ENCODE assay signal across 16 cellular contexts in the genomic region with DNA sequence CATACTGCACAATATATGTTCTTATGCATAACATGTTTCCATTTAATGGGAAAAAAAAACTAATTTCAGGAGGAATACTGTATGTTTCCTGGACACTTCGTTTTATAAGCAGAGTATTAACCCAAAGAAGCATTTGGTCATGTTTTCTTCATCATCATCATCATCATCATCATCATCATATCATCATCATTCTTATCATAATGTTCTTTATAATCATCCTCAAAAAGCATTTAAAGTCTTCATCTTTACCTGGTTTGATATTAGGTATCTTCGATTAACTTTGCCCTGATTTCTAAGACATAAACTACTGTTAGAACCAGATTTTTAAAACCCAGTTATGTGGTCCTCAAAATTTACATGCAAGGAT. TPM values are rescaled to one million over a fixed set of nuclear protein-coding genes. Genes with fewer than 3 reads are reported as not detected.
DNase-seq lines count a peak whose midpoint lies in the region; ATAC-seq and TF ChIP-seq lines count a peak whose summit lies in the region.
"Had no signal": no experiment of that assay in that cellular context is flagged by ENCODE, and none has a peak within 500 bp of the region (broad histone marks: within the 10 kb centered on the region; RNA-seq: fewer than 3 reads in every experiment).

No MANE protein-coding gene starts in this region.

- ATAC-seq in GM23338: no peak
- no peak for ATAC-seq in activated T-cell treated with anti-CD3 and anti-CD28 coated beads, Interleukin-2, amount 50 U/mL, for 4 hours
- ATAC-seq: Right ventricle myocardium inferior had no signal

- no peak for DNase-seq in GM23338 (ENCODE audit: low spot score)
- no peak for DNase-seq in smooth muscle cell (lab: John Stamatoyannopoulos, UW; ENCODE audit: unreplicated experiment)
- no peak for DNase-seq in brain microvascular endothelial cell
- no peak for DNase-seq in superior temporal gyrus (ENCODE audit: extremely low spot score)
- no peak for DNase-seq in activated T-cell treated with anti-CD3 and anti-CD28 coated beads, Interleukin-2, amount 50 U/mL, for 4 hours
- DNase-seq: CD4-positive, CD25-positive, alpha-beta regulatory T cell; DMS79; Kasumi-1; NCI-H1694 treated with DMSO at 0.1 percent for 48 hours; NCI-H446; NCI-H526 had no signal

- H3K27me3 Mint-ChIP-seq in GM23338 (ENCODE audit: insufficient read depth, low read depth, poor library complexity): no peaks in the 10 kb centered on the region
- peaks cover 2% of the 10 kb centered on the region for H3K27me3 Mint-ChIP-seq in activated T-cell treated with anti-CD3 and anti-CD28 coated beads, Interleukin-2, amount 50 U/mL, for 4 hours (ENCODE audit: low read depth)
- H3K27me3 Mint-ChIP-seq: IgD-negative memory B cell had no signal

- in situ Hi-C loops in brain microvascular endothelial cell (cut with HindIII; ENCODE audit: low pct_ligation_motif_present, low sequenced_read_pairs): no loop called here

- H4K20me1 ChIP-seq in GM23338 (replicated peaks; ENCODE audit: insufficient read depth) (no peaks in the 10 kb centered on the region), OCI-LY3 (ENCODE audit: insufficient read depth, low read length) (peaks cover 22% of the 10 kb centered on the region; the same call in 1 of the 2 replicates), smooth muscle cell (ENCODE audit: low read depth) (peaks cover 100% of the 10 kb centered on the region)

- H3F3A ChIP-seq in GM23338 (replicated peaks; ENCODE audit: low read depth) (no peaks in the 10 kb centered on the region), smooth muscle cell (ENCODE audit: low read depth) (peaks cover 14% of the 10 kb centered on the region)

- H3K27me3 ChIP-seq in GM23338 (ENCODE audit: insufficient read depth): no peaks in the 10 kb centered on the region
- H3K27me3 ChIP-seq in OCI-LY3 (ENCODE audit: low read depth, low read length): no peaks in the 10 kb centered on the region
- H3K27me3 ChIP-seq in smooth muscle cell (ENCODE audit: low read depth): no peaks in the 10 kb centered on the region
- H3K27me3 ChIP-seq in brain microvascular endothelial cell (replicated peaks): no peaks in the 10 kb centered on the region
- H3K27me3 ChIP-seq: SJSA1 had no signal

- H2AFZ ChIP-seq in GM23338: no peak overlapping the region
- no peak overlapping the region for H2AFZ ChIP-seq in OCI-LY3 (ENCODE audit: low read depth, low read length)
- H2AFZ ChIP-seq in smooth muscle cell (ENCODE audit: low read depth): no peak overlapping the region

- no peak overlapping the region for H3K4me3 Mint-ChIP-seq in GM23338
- no peak overlapping the region for H3K4me3 Mint-ChIP-seq in activated T-cell treated with anti-CD3 and anti-CD28 coated beads, Interleukin-2, amount 50 U/mL, for 4 hours
- H3K4me3 Mint-ChIP-seq: CD4-positive, CD25-positive, alpha-beta regulatory T cell had no signal

- H3K27ac ChIP-seq in GM23338 (ENCODE audit: low read depth) (no peak overlapping the region), OCI-LY3 (ENCODE audit: low read length) (no peak overlapping the region), cingulate gyrus (ENCODE audit: low read depth, low read length) (peak overlapping the region; percentile 92), smooth muscle cell (ENCODE audit: low read depth) (peak overlapping the region; percentile 1), brain microvascular endothelial cell (no peak overlapping the region)
- H3K27ac ChIP-seq: SJSA1 had no signal

- H3K4me1 ChIP-seq in GM23338 (ENCODE audit: insufficient read depth): peaks cover 58% of the 10 kb centered on the region
- H3K4me1 ChIP-seq in OCI-LY3 (ENCODE audit: low read length): peaks cover 40% of the 10 kb centered on the region
- H3K4me1 ChIP-seq in smooth muscle cell (ENCODE audit: low read depth): peaks cover 83% of the 10 kb centered on the region

- no peaks in the 10 kb centered on the region for H3K9me2 ChIP-seq in GM23338 (ENCODE audit: insufficient read depth)

- TF ChIP-seq CTCF in GM23338 (conservative IDR thresholded peaks at IDR 0.05; ENCODE audit: low read depth in 2 of 2) (no peak), OCI-LY3 (IDR thresholded peaks at IDR 0.05; ENCODE audit: low read depth, low read length) (no peak), smooth muscle cell (IDR thresholded peaks at IDR 0.05; ENCODE audit: borderline replicate concordance, insufficient read depth, poor library complexity, severe bottlenecking) (no peak), brain microvascular endothelial cell (IDR thresholded peaks at IDR 0.05; ENCODE audit: low read depth, low read length, missing control alignments) (no peak)

- H3K79me2 ChIP-seq in GM23338 (replicated peaks; ENCODE audit: insufficient read depth): no peaks in the 10 kb centered on the region
- H3K79me2 ChIP-seq in OCI-LY3 (ENCODE audit: low read length): peaks cover 3% of the 10 kb centered on the region
- H3K79me2 ChIP-seq in smooth muscle cell (ENCODE audit: low read depth): peaks cover 100% of the 10 kb centered on the region

- no peaks in the 10 kb centered on the region for H3K9me3 Mint-ChIP-seq in GM23338
- no peaks in the 10 kb centered on the region for H3K9me3 Mint-ChIP-seq in activated T-cell treated with anti-CD3 and anti-CD28 coated beads, Interleukin-2, amount 50 U/mL, for 4 hours
- H3K9me3 Mint-ChIP-seq: CD4-positive, CD25-positive, alpha-beta regulatory T cell; IgD-negative memory B cell had no signal

- H3K4me3 ChIP-seq in GM23338: no peak overlapping the region
- no peak overlapping the region for H3K4me3 ChIP-seq in OCI-LY3 (ENCODE audit: low read length)
- no peak overlapping the region for H3K4me3 ChIP-seq in smooth muscle cell
- H3K4me3 ChIP-seq in brain microvascular endothelial cell (ENCODE audit: low read depth, low read length): no peak overlapping the region
- H3K4me3 ChIP-seq: SJSA1 had no signal

- no peaks in the 10 kb centered on the region for H3K36me3 Mint-ChIP-seq in GM23338 (ENCODE audit: low read depth)
- peaks cover 2% of the 10 kb centered on the region for H3K36me3 Mint-ChIP-seq in activated T-cell treated with anti-CD3 and anti-CD28 coated beads, Interleukin-2, amount 50 U/mL, for 4 hours (ENCODE audit: insufficient read depth)
- H3K36me3 Mint-ChIP-seq: CD4-positive, CD25-positive, alpha-beta regulatory T cell; IgD-negative memory B cell had no signal

- H3K9me3 ChIP-seq in OCI-LY3 (ENCODE audit: insufficient read depth, low read length): no peaks in the 10 kb centered on the region
- no peaks in the 10 kb centered on the region for H3K9me3 ChIP-seq in smooth muscle cell (replicated peaks; ENCODE audit: low read depth)
- H3K9me3 ChIP-seq: SJSA1 had no signal

- H3K36me3 ChIP-seq in GM23338 (ENCODE audit: insufficient read depth) (no peaks in the 10 kb centered on the region), OCI-LY3 (replicated peaks; ENCODE audit: low read depth, low read length) (peaks cover 4% of the 10 kb centered on the region), smooth muscle cell (ENCODE audit: low read depth) (no peaks in the 10 kb centered on the region), brain microvascular endothelial cell (replicated peaks) (peaks cover 11% of the 10 kb centered on the region)

- no peak overlapping the region for H3K27ac Mint-ChIP-seq in GM23338
- H3K27ac Mint-ChIP-seq: CD4-positive, CD25-positive, alpha-beta regulatory T cell had no signal

- WGBS in smooth muscle cell (ENCODE audit: low lambda C conversion rate): 97% methylated on average over 2 of the region's 2 CpGs

- H3K9ac ChIP-seq in OCI-LY3 (ENCODE audit: low read length) (no peak overlapping the region), smooth muscle cell (ENCODE audit: low read depth) (no peak overlapping the region)

- H3K4me1 Mint-ChIP-seq in GM23338: peaks cover 31% of the 10 kb centered on the region
- H3K4me1 Mint-ChIP-seq in activated T-cell treated with anti-CD3 and anti-CD28 coated beads, Interleukin-2, amount 50 U/mL, for 4 hours (ENCODE audit: low read depth): peaks cover 29% of the 10 kb centered on the region

- H3K4me2 ChIP-seq in GM23338 (peak overlapping the region; percentile 65; the same call in 1 of the 2 replicates), OCI-LY3 (ENCODE audit: low read length) (peak overlapping the region; percentile 56), smooth muscle cell (no peak overlapping the region)

TF ChIP-seq in GM23338, 12 proteins besides CTCF, POLR2A, EP300 and RAD21 (continues in another document):
- TF ChIP-seq EZH2phosphoT487 (IDR thresholded peaks at IDR 0.05; ENCODE audit: unreplicated experiment): no peak
- TF ChIP-seq, protein P1, sequence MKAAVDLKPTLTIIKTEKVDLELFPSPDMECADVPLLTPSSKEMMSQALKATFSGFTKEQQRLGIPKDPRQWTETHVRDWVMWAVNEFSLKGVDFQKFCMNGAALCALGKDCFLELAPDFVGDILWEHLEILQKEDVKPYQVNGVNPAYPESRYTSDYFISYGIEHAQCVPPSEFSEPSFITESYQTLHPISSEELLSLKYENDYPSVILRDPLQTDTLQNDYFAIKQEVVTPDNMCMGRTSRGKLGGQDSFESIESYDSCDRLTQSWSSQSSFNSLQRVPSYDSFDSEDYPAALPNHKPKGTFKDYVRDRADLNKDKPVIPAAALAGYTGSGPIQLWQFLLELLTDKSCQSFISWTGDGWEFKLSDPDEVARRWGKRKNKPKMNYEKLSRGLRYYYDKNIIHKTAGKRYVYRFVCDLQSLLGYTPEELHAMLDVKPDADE (IDR thresholded peaks at IDR 0.05): no peak
- no peak for TF ChIP-seq JUNB (IDR thresholded peaks at IDR 0.05; ENCODE audit: unreplicated experiment)
- TF ChIP-seq ZNF114 (CRISPR knock-in tag; IDR thresholded peaks at IDR 0.05): no peak

RNA-seq across cellular contexts. Expression of a gene that starts 47.9 kb away (rescaled TPM):
- total RNA-seq in GM23338 (2014; rRNA removed; shearing (Covaris generic)): 0.08 TPM in 1 of 2 replicates, not detected in the other
- 0.07 and 0.45 TPM in 2 replicates for polyA plus RNA-seq in GM23338 (2016; fragmentation: Nextera tagmentation; extraction: Ambion mirVana)
- 148 and 158 TPM in 2 replicates for total RNA-seq in smooth muscle cell
- polyA plus RNA-seq in smooth muscle cell: 50.8 and 67.5 TPM in 2 replicates
- total RNA-seq in activated T-cell treated with anti-CD3 and anti-CD28 coated beads, Interleukin-2, amount 50 U/mL, for 4 hours: 10 to 100 TPM; 14.4 to 35.9 (median 25.1) TPM

Comparison
In these comparisons a context has a peak if more than half of its experiments do, and no peak if none do; other contexts are left out.
1. H3K27ac ChIP-seq: peak in cingulate gyrus (single experiment) and smooth muscle cell (single experiment); none in GM23338 (single experiment), OCI-LY3 (single experiment) and brain microvascular endothelial cell (single experiment).
2. RNA of a gene that starts 47.9 kb away (total RNA-seq): 148 to 158 TPM in smooth muscle cell and 14.4 to 35.9 TPM in activated T-cell treated with anti-CD3 and anti-CD28 coated beads, Interleukin-2, amount 50 U/mL, for 4 hours; 0.08 TPM in GM23338; every median in the first group is over 10 times any median in the second.